Comparison of ENCODE assay signal across 8 cellular contexts in genomic region chr1:183655562-183656075, GRCh38. TPM values are rescaled to one million over a fixed set of nuclear protein-coding genes. Genes with fewer than 3 reads are reported as not detected.
A peak's percentile ranks its signal among the peaks of the same experiment; 100 is the strongest.
DNase-seq lines count a peak whose midpoint lies in the region; ATAC-seq and TF ChIP-seq lines count a peak whose summit lies in the region.

No MANE protein-coding gene starts in this region.

- H3K27me3 ChIP-seq in H9 (ENCODE audit: insufficient read depth, low read length), result no peaks in the 10 kb centered on the region

- no peak overlapping the region for H3K4me2 ChIP-seq in H9 (ENCODE audit: insufficient read depth, insufficient read length, low read length)

- no peak overlapping the region for H3K27ac ChIP-seq in H9 (ENCODE audit: insufficient read length, low read depth, low read length)

- H3K4ac ChIP-seq in H9 (ENCODE audit: low read depth, low read length), result no peak overlapping the region

- no peak overlapping the region for H2AK5ac ChIP-seq in H9 (ENCODE audit: insufficient read length, low read length)

- H3K4me1 ChIP-seq in H9 (ENCODE audit: insufficient read depth, low read length), result no peaks in the 10 kb centered on the region

- H3K23me2 ChIP-seq in H9 (ENCODE audit: insufficient read length, low read depth, low read length, poor library complexity, severe bottlenecking), result no peaks in the 10 kb centered on the region

- no peak overlapping the region for H2AFZ ChIP-seq in H9 (ENCODE audit: low read length)

- no peak overlapping the region for H3K18ac ChIP-seq in H9 (ENCODE audit: insufficient read length, low read depth, low read length)

- H4K20me1 ChIP-seq in H9 (ENCODE audit: control insufficient read depth, insufficient read depth, insufficient read length), result no peaks in the 10 kb centered on the region

- H2BK5ac ChIP-seq in H9 (ENCODE audit: insufficient read length, low read length), result no peak overlapping the region

- H3K36me3 Mint-ChIP-seq in H9 (ENCODE audit: insufficient read depth in 1 of 3, low read depth in 3 of 3), result peaks cover 0 to 4% (median 0%) of the 10 kb centered on the region in 3 experiments; a peak in 2 of 7 replicates

- no peaks in the 10 kb centered on the region for H3K27me3 Mint-ChIP-seq in H9 (ENCODE audit: low read depth)

- no peak overlapping the region for H4K91ac ChIP-seq in H9 (ENCODE audit: insufficient read length, low read depth, low read length)

- no peak overlapping the region for H3T11ph ChIP-seq in H9 (ENCODE audit: low read length)

- no peak overlapping the region for H4K8ac ChIP-seq in H9 (replicated peaks; ENCODE audit: insufficient read length, low read depth, low read length)

- no peak overlapping the region for H3K4me3 Mint-ChIP-seq in H9

- H3K79me2 ChIP-seq in H9 (ENCODE audit: insufficient read depth, low read length), result no peaks in the 10 kb centered on the region

- peak; percentile 85 for DNase-seq in DMS114 treated with DMSO at 0.1 percent for 48 hours (lab: John Stamatoyannopoulos, UW; ENCODE audit: unreplicated experiment)
- DNase-seq in H9, result peak; percentile 78
- DNase-seq in NCI-H1417 treated with DMSO at 0.1 percent for 48 hours (lab: John Stamatoyannopoulos, UW), result peak; percentile 24
- DNase-seq in T follicular helper cell (ENCODE audit: low read depth), result peak; percentile 57
- DNase-seq in amniotic epithelial cell (ENCODE audit: low read depth), result peak; percentile 78
- peak; percentile 83 for DNase-seq in left cardiac atrium
- DNase-seq in retinal pigment epithelial cell (ENCODE audit: low read depth), result peak; percentile 39

- H3K23ac ChIP-seq in H9 (ENCODE audit: insufficient read length, low read depth, low read length), result no peak overlapping the region

- ATAC-seq in left cardiac atrium (peak; percentile 88 to 94), GM21381 (IDR thresholded peaks at IDR 0.05; ENCODE audit: unreplicated experiment) (no peak)

- intact Hi-C loops in left cardiac atrium (cut with DNase I), result loop anchor here in 1 of 2 donors (2.0 kb wide), 1 partner anchor 261 kb away; no protein-coding TSS in a partner anchor

- no CpG with 5 or more reads among the region's 4 CpGs for WGBS in H9 (ENCODE audit: extremely low coverage, insufficient read length, low lambda C conversion rate)

- no peak overlapping the region for H2BK120ac ChIP-seq in H9 (ENCODE audit: low read depth, low read length, poor library complexity, severe bottlenecking)

- no peak overlapping the region for H2BK20ac ChIP-seq in H9 (ENCODE audit: low read depth, low read length, poor library complexity, severe bottlenecking)

- peaks cover 6 to 7% of the 10 kb centered on the region in 2 experiments for H3K4me1 Mint-ChIP-seq in H9

- H3K79me1 ChIP-seq in H9 (ENCODE audit: insufficient read depth, low read depth, low read length, poor library complexity, severe bottlenecking), result no peaks in the 10 kb centered on the region

- H4K5ac ChIP-seq in H9 (ENCODE audit: insufficient read length, low read depth, low read length), result no peak overlapping the region

- H3K56ac ChIP-seq in H9 (ENCODE audit: insufficient read length, low read depth, low read length), result no peak overlapping the region

- no peak overlapping the region for H3K14ac ChIP-seq in H9 (ENCODE audit: insufficient read depth, low read length)

- TF ChIP-seq CTCF in H9 (conservative IDR thresholded peaks at IDR 0.05) (peak; percentile 91), retinal pigment epithelial cell (conservative IDR thresholded peaks at IDR 0.05; ENCODE audit: low read depth, low read length) (peak; percentile 82)

- no peaks in the 10 kb centered on the region for H3K9me3 ChIP-seq in H9 (ENCODE audit: control insufficient read depth, low read depth, low read length)

- H2BK12ac ChIP-seq in H9 (ENCODE audit: insufficient read length, low read depth, low read length), result no peak overlapping the region

- H3K9ac ChIP-seq in H9 (ENCODE audit: extremely low read depth, insufficient read length, low read length), result no peak overlapping the region

- no peak overlapping the region for H3K27ac Mint-ChIP-seq in H9

- H3K9me3 Mint-ChIP-seq in H9, result peaks cover 0 to 4% of the 10 kb centered on the region in 2 experiments; a peak in 3 of 5 replicates

- no peak overlapping the region for H3K4me3 ChIP-seq in retinal pigment epithelial cell (ENCODE audit: low read length)

- no peak overlapping the region for H2BK15ac ChIP-seq in H9 (ENCODE audit: low read depth, low read length)

RNA-seq across cellular contexts. Expression of gene APOBEC4, which starts 2.5 kb away (rescaled TPM):
- not detected in 2 replicates for total RNA-seq in H9 (2021)
- not detected for total RNA-seq in left cardiac atrium

RNA-seq across cellular contexts. Expression of gene ARPC5, which starts 20.0 kb away (rescaled TPM):
- 67.7 and 69.7 TPM in 2 replicates for total RNA-seq in H9 (2021)
- total RNA-seq in left cardiac atrium, result 10 to 100 TPM; 62.0 to 71.4 TPM

Comparison
In these comparisons a context has a peak if more than half of its experiments do, and no peak if none do; other contexts are left out.
1. DNase-seq: peak in every context shown above with its lines; median percentile 85 in DMS114 treated with DMSO at 0.1 percent for 48 hours; 83 in left cardiac atrium; 78 in H9; 78 in amniotic epithelial cell; 57 in T follicular helper cell; 39 in retinal pigment epithelial cell; 24 in NCI-H1417 treated with DMSO at 0.1 percent for 48 hours.